Comparison of ENCODE assay signal across 8 cellular contexts in genomic region chr3:47781685-47782537, GRCh38. TPM values are rescaled to one million over a fixed set of nuclear protein-coding genes. Genes with fewer than 3 reads are reported as not detected.
DNase-seq lines count a peak whose midpoint lies in the region; ATAC-seq and TF ChIP-seq lines count a peak whose summit lies in the region.

SMARCC1 (minus strand) TSS chr3:47781893; CDS start chr3:47781797, 96 bp downstream.

- H2AFZ ChIP-seq in GM23248: peak within 1 kb of the TSS; percentile 87
- H2AFZ ChIP-seq in fibroblast of lung (ENCODE audit: low read length): peak within 1 kb of the TSS; percentile 84

- no peaks in the 10 kb centered on the region for H3K27me3 Mint-ChIP-seq in naive thymus-derived CD8-positive, alpha-beta T cell

- POLR2A ChIA-PET in naive thymus-derived CD8-positive, alpha-beta T cell (lab: Charles Lee): interaction anchor here (1.0 to 1.5 kb wide), 4 partner anchors 9 to 401 kb away, joined by 4 to 7 read pairs (median 4); partner anchors contain the start of genes ELP6 and PTPN23

- H3K27ac ChIP-seq in DOHH2 (ENCODE audit: low read depth, low read length) (peak within 1 kb of the TSS; percentile 85), GM23248 (peak within 1 kb of the TSS; percentile 94), fibroblast of lung (ENCODE audit: insufficient read depth, low read length) (peak within 1 kb of the TSS; percentile 94)

- H4K20me1 ChIP-seq in DOHH2 (ENCODE audit: control insufficient read depth, insufficient read depth, low read depth, low read length) (peaks cover 7% of the 10 kb centered on the region), GM23248 (ENCODE audit: insufficient read depth) (no peaks in the 10 kb centered on the region), fibroblast of lung (ENCODE audit: control insufficient read depth, extremely low read depth, insufficient read depth, low read length) (no peaks in the 10 kb centered on the region)

- H3K36me3 ChIP-seq in DOHH2 (ENCODE audit: control insufficient read depth, low read length): peaks cover 41% of the 10 kb centered on the region
- H3K36me3 ChIP-seq in GM23248 (ENCODE audit: low read depth): no peaks in the 10 kb centered on the region
- no peaks in the 10 kb centered on the region for H3K36me3 ChIP-seq in fibroblast of lung (ENCODE audit: control insufficient read depth, insufficient read depth, low read length)

- in situ Hi-C loops in GM23248 (cut with MboI): no loop called here

- H3K9ac ChIP-seq in GM23248 (peak within 1 kb of the TSS; percentile 97), fibroblast of lung (ENCODE audit: insufficient read depth, low read length) (peak within 1 kb of the TSS; percentile 97)

- TF ChIP-seq CTCF in DOHH2 (IDR thresholded peaks at IDR 0.05; ENCODE audit: low read depth, low read length, poor library complexity, severe bottlenecking): no peak
- no peak for TF ChIP-seq CTCF in fibroblast of lung (conservative IDR thresholded peaks at IDR 0.05 in 1 of 2, IDR thresholded peaks at IDR 0.05 in 1 of 2; ENCODE audit: low read depth in 1 of 2, low read length in 2 of 2)

- H3K4me3 Mint-ChIP-seq in naive thymus-derived CD8-positive, alpha-beta T cell: peak within 1 kb of the TSS; percentile 85 to 98 (median 96)

- no peaks in the 10 kb centered on the region for H3K9me3 Mint-ChIP-seq in naive thymus-derived CD8-positive, alpha-beta T cell

- no peaks in the 10 kb centered on the region for H3K9me3 ChIP-seq in DOHH2 (ENCODE audit: control insufficient read depth, insufficient read depth, low read length)
- H3K9me3 ChIP-seq in GM23248 (ENCODE audit: low read depth): no peaks in the 10 kb centered on the region
- no peaks in the 10 kb centered on the region for H3K9me3 ChIP-seq in fibroblast of lung (ENCODE audit: control insufficient read depth, insufficient read depth, low read depth, low read length)

- H3K4me3 ChIP-seq in DOHH2 (ENCODE audit: low read length): peak within 1 kb of the TSS; percentile 90
- peak within 1 kb of the TSS; percentile 95 for H3K4me3 ChIP-seq in GM23248
- peak within 1 kb of the TSS; percentile 79 to 96 (median 87) for H3K4me3 ChIP-seq in fibroblast of lung (replicated peaks in 1 of 4; ENCODE audit: control extremely low read depth in 1 of 4, insufficient read depth in 1 of 4, low read depth in 3 of 4, low read length in 4 of 4)

- H3K4me2 ChIP-seq in DOHH2 (ENCODE audit: low read length): peak within 1 kb of the TSS; percentile 78
- H3K4me2 ChIP-seq in GM23248 (ENCODE audit: unreplicated experiment): peak within 1 kb of the TSS; percentile 94
- peak within 1 kb of the TSS; percentile 98 for H3K4me2 ChIP-seq in fibroblast of lung (ENCODE audit: extremely low read depth, insufficient read depth, low read length)

- H3K27me3 ChIP-seq in DOHH2 (ENCODE audit: control insufficient read depth, low read length): no peaks in the 10 kb centered on the region
- no peaks in the 10 kb centered on the region for H3K27me3 ChIP-seq in GM23248 (replicated peaks; ENCODE audit: insufficient read depth)
- H3K27me3 ChIP-seq in fibroblast of lung (ENCODE audit: control insufficient read depth, insufficient read depth, low read length): no peaks in the 10 kb centered on the region

- peak; percentile 90 to 91 for ATAC-seq in naive thymus-derived CD8-positive, alpha-beta T cell

- 1% methylated on average over 50 to 71 of the region's 83 CpGs for WGBS in GM23248 (ENCODE audit: low coverage in 1 of 2, low lambda C conversion rate in 2 of 2, missing lambda C conversion rate in 2 of 2), 2 experiments

- H3K4me1 Mint-ChIP-seq in naive thymus-derived CD8-positive, alpha-beta T cell: peaks cover 9 to 41% (median 31%) of the 10 kb centered on the region in 4 donors

- peaks cover 9% of the 10 kb centered on the region for H3F3A ChIP-seq in DOHH2 (ENCODE audit: control insufficient read depth, insufficient read depth)
- H3F3A ChIP-seq in GM23248 (ENCODE audit: insufficient read depth): peaks cover 37% of the 10 kb centered on the region

- DNase-seq in GM23248: peak; percentile 99
- DNase-seq in Kasumi-1 (lab: John Stamatoyannopoulos, UW): peak; percentile 93 to 94
- DNase-seq in RPMI7951 (ENCODE audit: low read depth): peak; percentile 96
- peak; percentile 93 to 97 for DNase-seq in activated T-helper 1 cell treated with anti-CD3 and anti-CD28 coated beads, Interleukin-2, amount 50 U/mL, for 16 hours (ENCODE audit: low read depth in 1 of 2, low spot score in 1 of 2)
- peak; percentile 94 to 97 for DNase-seq in fibroblast of lung (ENCODE audit: low read depth in 2 of 2)
- DNase-seq in naive thymus-derived CD8-positive, alpha-beta T cell: peak; percentile 94 to 99 (median 96)
- peak; percentile 88 to 96 (median 94) for DNase-seq in stimulated activated naive CD4-positive, alpha-beta T cell (lab: John Stamatoyannopoulos, UW)

- H3K9me2 ChIP-seq in DOHH2 (replicated peaks; ENCODE audit: control insufficient read depth, low read length) (no peaks in the 10 kb centered on the region), GM23248 (ENCODE audit: insufficient read depth) (no peaks in the 10 kb centered on the region)

- H3K79me2 ChIP-seq in DOHH2 (ENCODE audit: control insufficient read depth, low read length) (peaks cover 56% of the 10 kb centered on the region), GM23248 (ENCODE audit: insufficient read depth) (peaks cover 50% of the 10 kb centered on the region), fibroblast of lung (ENCODE audit: control insufficient read depth, insufficient read depth, low read length) (peaks cover 43% of the 10 kb centered on the region)

- peaks cover 0 to 2% (median 0%) of the 10 kb centered on the region in 3 donors for H3K36me3 Mint-ChIP-seq in naive thymus-derived CD8-positive, alpha-beta T cell

- peaks cover 38% of the 10 kb centered on the region for H3K4me1 ChIP-seq in DOHH2 (ENCODE audit: control insufficient read depth, low read length)
- peaks cover 19% of the 10 kb centered on the region for H3K4me1 ChIP-seq in GM23248 (ENCODE audit: insufficient read depth)
- H3K4me1 ChIP-seq in fibroblast of lung (ENCODE audit: control insufficient read depth, extremely low read depth, insufficient read depth, low read length): peaks cover 2% of the 10 kb centered on the region

- peak within 1 kb of the TSS; percentile 92 to 99 (median 98) for H3K27ac Mint-ChIP-seq in naive thymus-derived CD8-positive, alpha-beta T cell

RNA-seq across cellular contexts. Expression of gene SMARCC1, which starts in this region (rescaled TPM):
- 29.5 and 31.5 TPM in 2 replicates for total RNA-seq in GM23248 (2014; rRNA removed; shearing (Covaris generic))
- 40.9 and 43.4 TPM in 2 replicates for polyA plus RNA-seq in GM23248 (2016; fragmentation: Nextera tagmentation; extraction: Ambion mirVana)
- 35.6 and 38.7 TPM in 2 replicates for total RNA-seq in RPMI7951 (2014; rRNA removed; shearing (Covaris generic))
- 23.1 and 27.0 TPM in 2 replicates for total RNA-seq in fibroblast of lung
- 23.6 and 31.1 TPM in 2 replicates for polyA plus RNA-seq in fibroblast of lung
- 28.9 and 35.2 TPM in 2 replicates for polyA plus RNA-seq in fibroblast of lung (2012)
- 66.4 and 95.5 TPM in 2 replicates for polyA minus RNA-seq in fibroblast of lung (ENCODE audit: low replicate concordance)
- total RNA-seq in naive thymus-derived CD8-positive, alpha-beta T cell: 100 to 1,000 TPM in 1 of 2 experiments, 10 to 100 TPM in 1; 99.6 to 111 TPM
- 10 to 100 TPM; 57.7 to 67.0 (median 65.6) TPM for polyA plus RNA-seq in naive thymus-derived CD8-positive, alpha-beta T cell

Comparison
In these comparisons a context has a peak if more than half of its experiments do, and no peak if none do; other contexts are left out.
1. Peak in every context shown above with its lines: DNase-seq, ATAC-seq, H3K4me3 ChIP-seq and H3K27ac ChIP-seq.